Comparison of ENCODE assay signal across 1 cellular context in genomic region chr2:195411219-195411687, GRCh38.
A peak's percentile ranks its signal among the peaks of the same experiment; 100 is the strongest.
TF ChIP-seq lines count a peak whose summit lies in the region.

No MANE protein-coding gene starts in this region.

TF ChIP-seq in K562, 482 proteins besides CTCF, POLR2A, EP300 and RAD21 (continued from another document):
- no peak for TF ChIP-seq RHOXF2B (CRISPR knock-in tag; conservative IDR thresholded peaks at IDR 0.05)
- TF ChIP-seq E2F5 (CRISPR knock-in tag; IDR thresholded peaks at IDR 0.05), result no peak
- TF ChIP-seq ZNF12 (CRISPR knock-in tag; IDR thresholded peaks at IDR 0.05), result no peak
- TF ChIP-seq HIVEP1 (CRISPR knock-in tag; IDR thresholded peaks at IDR 0.05), result no peak
- no peak for TF ChIP-seq LEF1 (IDR thresholded peaks at IDR 0.05)
- TF ChIP-seq ZNF41 (CRISPR knock-in tag; conservative IDR thresholded peaks at IDR 0.05), result no peak
- TF ChIP-seq MTA1 (IDR thresholded peaks at IDR 0.05; ENCODE audit: borderline replicate concordance), result no peak
- TF ChIP-seq ARID1B (IDR thresholded peaks at IDR 0.05), result peak; percentile 41
- TF ChIP-seq USF1 (CRISPR knock-in tag; IDR thresholded peaks at IDR 0.05), result no peak
- no peak for TF ChIP-seq PHF20 (IDR thresholded peaks at IDR 0.05; ENCODE audit: partially characterized antibody)
- no peak for TF ChIP-seq MED1 (CRISPR knock-in tag; IDR thresholded peaks at IDR 0.05; ENCODE audit: borderline replicate concordance)
- TF ChIP-seq ATF3 (IDR thresholded peaks at IDR 0.05), result peak; percentile 76
- TF ChIP-seq ATF3 (CRISPR knock-in tag; conservative IDR thresholded peaks at IDR 0.05), result no peak
- no peak for TF ChIP-seq DLX4 (CRISPR knock-in tag; IDR thresholded peaks at IDR 0.05)
- TF ChIP-seq TEAD4 (IDR thresholded peaks at IDR 0.05; ENCODE audit: low read length), result no peak
- no peak for TF ChIP-seq TEAD4 (CRISPR knock-in tag; IDR thresholded peaks at IDR 0.05; ENCODE audit: borderline replicate concordance)
- TF ChIP-seq LARP7 (IDR thresholded peaks at IDR 0.05), result no peak
- TF ChIP-seq ZKSCAN1 (IDR thresholded peaks at IDR 0.05; ENCODE audit: low read depth, low read length), result no peak
- no peak for TF ChIP-seq GABPB2 (CRISPR knock-in tag; conservative IDR thresholded peaks at IDR 0.05)
